ENCODE assay signal across 26 cellular contexts in the genomic region with DNA sequence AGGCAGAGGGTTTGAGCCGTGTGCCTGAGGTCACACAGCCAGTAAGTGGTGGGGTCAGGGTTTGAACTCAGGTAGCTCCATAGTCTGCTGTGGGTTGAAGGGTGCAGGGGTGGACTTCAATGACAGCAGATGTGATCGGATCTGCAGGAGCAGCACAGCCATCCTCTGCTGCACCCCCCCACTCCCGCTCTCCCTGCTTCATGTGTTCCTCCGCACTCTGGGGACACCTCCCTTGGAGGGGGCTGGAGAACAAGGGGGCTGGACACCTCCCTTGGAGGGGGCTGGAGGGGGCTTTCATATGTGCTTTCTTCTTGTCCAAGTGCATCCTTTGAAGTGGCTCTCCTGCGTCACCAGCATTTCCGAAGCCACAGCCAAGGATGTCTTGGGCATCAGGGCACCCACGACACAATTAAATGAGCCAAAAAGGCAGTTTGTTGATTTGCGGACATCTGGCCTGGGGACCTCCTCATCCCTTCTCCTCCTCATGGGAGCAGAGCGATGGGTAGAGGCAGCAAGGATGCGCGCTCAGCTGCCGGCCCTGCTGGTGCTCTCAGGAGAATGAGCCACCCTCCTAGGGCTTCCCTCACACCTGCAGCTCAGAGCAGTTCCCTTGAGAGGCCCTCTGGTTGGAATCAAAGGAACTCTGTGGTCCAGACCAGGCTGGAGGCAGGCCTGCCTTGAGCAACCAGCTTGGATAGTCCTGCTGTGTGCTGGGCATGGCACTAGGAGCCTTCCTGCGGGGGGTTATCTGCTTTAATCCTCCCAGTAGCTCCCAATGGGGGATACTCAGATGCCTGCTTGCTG. TPM values are rescaled to one million over a fixed set of nuclear protein-coding genes. Genes with fewer than 3 reads are reported as not detected.
DNase-seq lines count a peak whose midpoint lies in the region; ATAC-seq, FAIRE-seq and TF ChIP-seq lines count a peak whose summit lies in the region.
"Had no signal": no experiment of that assay in that cellular context is flagged by ENCODE, and none has a peak within 500 bp of the region (broad histone marks: within the 10 kb centered on the region; RNA-seq: fewer than 3 reads in every experiment).

No MANE protein-coding gene starts in this region.

- H3K27ac ChIP-seq in kidney (ENCODE audit: low read depth in 2 of 2, low read length in 2 of 2) (no peak overlapping the region), upper lobe of right lung (no peak overlapping the region), foreskin keratinocyte (no peak overlapping the region)
- H3K27ac ChIP-seq: A549; BLaER1 treated with 17β-estradiol and CSF1 and Interleukin-3, amounts not matched to agents 10 nM and 100 nM; HL-60; KMS-11 had no signal

- H3K9ac ChIP-seq in kidney (ENCODE audit: low read length in 2 of 2), result no peak overlapping the region
- H3K9ac ChIP-seq: BLaER1 treated with 17β-estradiol and CSF1 and Interleukin-3, amounts not matched to agents 10 nM and 100 nM; KMS-11 had no signal

- peak; percentile 32 for DNase-seq in H7
- peak; percentile 61 to 89 for DNase-seq in NCI-H524 (lab: John Stamatoyannopoulos, UW)
- DNase-seq in kidney, result peak; percentile 34
- DNase-seq in upper lobe of right lung, result peak; percentile 59
- DNase-seq in foreskin keratinocyte, result no peak
- no peak for DNase-seq in T-helper 2 cell
- DNase-seq: AML-193; CD4-positive, alpha-beta T cell; COR-L47; DMS 273 treated with DMSO at 0.1 percent for 48 hours; MM.1S; NCI-H2029; NCI-H2227 treated with DMSO at 0.1 percent for 48 hours; NCI-H510A treated with DMSO at 0.1 percent for 48 hours; NCI-H82; NK-92 treated with Interleukin-12 subunit alpha and Interleukin-12 subunit beta, amount 100 ng/mL, for 24 hours; PC-3 had no signal

- H3K36me3 ChIP-seq in H7 (replicated peaks; ENCODE audit: control insufficient read depth, insufficient read depth, low read length) (peaks cover 2% of the 10 kb centered on the region), kidney (ENCODE audit: control insufficient read depth in 1 of 2, insufficient read depth in 2 of 2, low read length in 2 of 2) (no peaks in the 10 kb centered on the region), upper lobe of right lung (no peaks in the 10 kb centered on the region)
- H3K36me3 ChIP-seq: BLaER1 treated with 17β-estradiol and CSF1 and Interleukin-3, amounts not matched to agents 10 nM and 100 nM had no signal

- FAIRE-seq in kidney (lab: Jason Lieb, UNC), result no peak
- FAIRE-seq: A549, GM19239 had no signal

- TF ChIP-seq CTCF in kidney (IDR thresholded peaks at IDR 0.05; ENCODE audit: borderline replicate concordance, extremely low read depth, insufficient read depth), result no peak
- TF ChIP-seq CTCF in upper lobe of right lung (IDR thresholded peaks at IDR 0.05), result no peak
- TF ChIP-seq CTCF in foreskin keratinocyte (conservative IDR thresholded peaks at IDR 0.05), result no peak

- H3K27me3 ChIP-seq in H7 (ENCODE audit: control insufficient read depth, insufficient read depth, low read length) (no peaks in the 10 kb centered on the region), upper lobe of right lung (no peaks in the 10 kb centered on the region), foreskin keratinocyte (no peaks in the 10 kb centered on the region)
- H3K27me3 ChIP-seq: BLaER1 treated with 17β-estradiol and CSF1 and Interleukin-3, amounts not matched to agents 10 nM and 100 nM had no signal

- ATAC-seq in upper lobe of right lung, result no peak
- ATAC-seq in foreskin keratinocyte, result no peak
- ATAC-seq in HG02610 (IDR thresholded peaks at IDR 0.05; ENCODE audit: unreplicated experiment), result no peak
- ATAC-seq: PC-3, SK-N-SH treated with all-trans-retinoic acid at 6 μM for 48 hours had no signal

- no peaks in the 10 kb centered on the region for H3K4me1 ChIP-seq in kidney (ENCODE audit: control insufficient read depth in 1 of 2, insufficient read depth in 1 of 2, low read depth in 1 of 2, low read length in 2 of 2)
- H3K4me1 ChIP-seq in upper lobe of right lung, result no peaks in the 10 kb centered on the region
- H3K4me1 ChIP-seq in foreskin keratinocyte, result no peaks in the 10 kb centered on the region
- H3K4me1 ChIP-seq: A549, HAP-1 had no signal

- H3K4me3 ChIP-seq in H7 (ENCODE audit: insufficient read depth, low read depth, low read length) (no peak overlapping the region), kidney (ENCODE audit: low read length in 2 of 2) (no peak overlapping the region), upper lobe of right lung (no peak overlapping the region)
- H3K4me3 ChIP-seq: A549; BLaER1 treated with 17β-estradiol and CSF1 and Interleukin-3, amounts not matched to agents 10 nM and 100 nM; HAP-1 had no signal

- no peaks in the 10 kb centered on the region for H3K9me3 ChIP-seq in kidney (ENCODE audit: control insufficient read depth in 1 of 2, low read length in 2 of 2)
- no peaks in the 10 kb centered on the region for H3K9me3 ChIP-seq in upper lobe of right lung
- H3K9me3 ChIP-seq: A549; BLaER1 treated with 17β-estradiol and CSF1 and Interleukin-3, amounts not matched to agents 10 nM and 100 nM; HAP-1 had no signal

- intact Hi-C loops in kidney (cut with DNase I), result no loop called here
- intact Hi-C loops in upper lobe of right lung (cut with DNase I), result no loop called here

RNA-seq across cellular contexts. Expression of a gene that starts 26.2 kb away (rescaled TPM):
- total RNA-seq in H7 (2014; rRNA removed; shearing (Covaris generic)), result 37.0 and 52.2 TPM in 2 replicates
- total RNA-seq in kidney, result 14.5 TPM
- polyA plus RNA-seq in kidney (ENCODE audit: insufficient read depth, low read depth, low replicate concordance), result 5.4 TPM
- total RNA-seq in upper lobe of right lung, result 7.7 TPM
- not detected in 2 replicates for total RNA-seq in foreskin keratinocyte
- polyA plus RNA-seq in foreskin keratinocyte, result not detected in 2 replicates
- total RNA-seq: CD4-positive, alpha-beta T cell had no signal
- polyA plus RNA-seq: IgD-negative memory B cell had no signal

Comparison
In these comparisons a context has a peak if more than half of its experiments do, and no peak if none do; other contexts are left out.
1. DNase-seq: peak in H7 (single experiment), NCI-H524 (2 of 2), kidney (single experiment) and upper lobe of right lung (single experiment); none in foreskin keratinocyte (0 of 2) and T-helper 2 cell (0 of 5).